ENCODE assay signal across 8 cellular contexts in the genomic region with DNA sequence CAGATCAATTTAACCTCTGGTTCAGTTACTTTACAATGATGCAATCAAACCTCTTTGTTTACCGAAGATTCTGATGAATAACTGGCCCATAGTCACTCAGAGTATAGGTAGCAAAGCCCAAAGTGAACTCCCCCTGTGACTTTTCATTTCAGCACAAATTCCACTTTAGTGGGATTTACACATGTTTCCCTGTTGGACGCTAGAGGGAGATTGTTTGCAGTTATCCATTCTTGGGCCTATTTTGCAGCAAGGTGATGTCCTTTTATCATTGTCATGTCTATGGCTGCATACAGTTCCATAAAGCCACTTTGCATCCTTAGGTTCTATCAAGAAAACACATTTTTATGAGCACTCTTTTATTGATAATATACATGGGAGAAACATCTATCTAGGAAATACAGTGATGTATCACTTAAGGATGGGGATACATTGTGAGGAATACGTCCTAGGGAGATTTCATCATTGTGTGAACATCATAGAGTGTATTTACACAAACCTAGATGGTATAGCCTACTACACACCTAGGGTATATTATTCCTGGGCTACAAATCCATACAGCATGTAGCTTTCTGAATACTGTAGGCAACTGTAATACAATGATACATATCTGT. TPM values are rescaled to one million over a fixed set of nuclear protein-coding genes. Genes with fewer than 3 reads are reported as not detected.
A peak's percentile ranks its signal among the peaks of the same experiment; 100 is the strongest.
DNase-seq lines count a peak whose midpoint lies in the region; ATAC-seq and TF ChIP-seq lines count a peak whose summit lies in the region.

No MANE protein-coding gene starts in this region.

- TF ChIP-seq CTCF in BE2C (IDR thresholded peaks at IDR 0.05; ENCODE audit: low read depth, low read length), result peak; percentile 81
- peak; percentile 70 for TF ChIP-seq CTCF in H9 (conservative IDR thresholded peaks at IDR 0.05)

- H2BK120ac ChIP-seq in H9 (ENCODE audit: low read depth, low read length, poor library complexity, severe bottlenecking), result no peak overlapping the region

- H3K9me3 Mint-ChIP-seq in H9, result peaks cover 15 to 16% of the 10 kb centered on the region in 2 experiments
- H3K9me3 Mint-ChIP-seq in activated naive CD8-positive, alpha-beta T cell treated with anti-CD3 and anti-CD28 coated beads, Interleukin-2, amount 50 U/mL, for 24 hours, result peaks cover 5% of the 10 kb centered on the region

- H4K8ac ChIP-seq in H9 (replicated peaks; ENCODE audit: insufficient read length, low read depth, low read length), result no peak overlapping the region

- H3K79me1 ChIP-seq in H9 (ENCODE audit: insufficient read depth, low read depth, low read length, poor library complexity, severe bottlenecking), result no peaks in the 10 kb centered on the region

- no peak overlapping the region for H3K4ac ChIP-seq in H9 (ENCODE audit: low read depth, low read length)

- H3K27ac Mint-ChIP-seq in H9, result no peak overlapping the region
- no peak overlapping the region for H3K27ac Mint-ChIP-seq in activated naive CD8-positive, alpha-beta T cell treated with anti-CD3 and anti-CD28 coated beads, Interleukin-2, amount 50 U/mL, for 24 hours

- H3K9me3 ChIP-seq in BE2C (no peaks in the 10 kb centered on the region), H9 (ENCODE audit: control insufficient read depth, low read depth, low read length) (no peaks in the 10 kb centered on the region)

- no CpG with 5 or more reads among the region's 3 CpGs for WGBS in H9 (ENCODE audit: extremely low coverage, insufficient read length, low lambda C conversion rate)

- H3K56ac ChIP-seq in H9 (ENCODE audit: insufficient read length, low read depth, low read length), result no peak overlapping the region

- H3K4me1 Mint-ChIP-seq in H9, result no peaks in the 10 kb centered on the region
- H3K4me1 Mint-ChIP-seq in activated naive CD8-positive, alpha-beta T cell treated with anti-CD3 and anti-CD28 coated beads, Interleukin-2, amount 50 U/mL, for 24 hours, result no peaks in the 10 kb centered on the region

- H3K27me3 ChIP-seq in BE2C, result no peaks in the 10 kb centered on the region
- no peaks in the 10 kb centered on the region for H3K27me3 ChIP-seq in H9 (ENCODE audit: insufficient read depth, low read length)

- H2AFZ ChIP-seq in H9 (ENCODE audit: low read length), result no peak overlapping the region

- H2BK20ac ChIP-seq in H9 (ENCODE audit: low read depth, low read length, poor library complexity, severe bottlenecking), result no peak overlapping the region

- H3K36me3 ChIP-seq in BE2C, result no peaks in the 10 kb centered on the region

- no peak overlapping the region for H3K9ac ChIP-seq in H9 (ENCODE audit: extremely low read depth, insufficient read length, low read length)

- H3K79me2 ChIP-seq in H9 (ENCODE audit: insufficient read depth, low read length), result no peaks in the 10 kb centered on the region

- H2BK5ac ChIP-seq in H9 (ENCODE audit: insufficient read length, low read length), result no peak overlapping the region

- DNase-seq in BE2C (no peak), H9 (no peak), SKM-1 (lab: John Stamatoyannopoulos, UW; ENCODE audit: unreplicated experiment) (peak; percentile 16), iPS-NIHi7 (ENCODE audit: extremely low spot score) (peak; percentile 19)
- DNase-seq in activated CD4-positive, CD25-positive, alpha-beta regulatory T cell treated with anti-CD3 and anti-CD28 coated beads, Interleukin-2, amount 50 U/mL, for 72 hours, result no peak
- no peak for DNase-seq in activated naive CD4-positive, alpha-beta T cell treated with Interleukin-2 at 50 U/mL for 16 hours
- no peak for DNase-seq in activated naive CD8-positive, alpha-beta T cell treated with anti-CD3 and anti-CD28 coated beads, Interleukin-2, amount 50 U/mL, for 24 hours

- no peak overlapping the region for H3K23ac ChIP-seq in H9 (ENCODE audit: insufficient read length, low read depth, low read length)

- no peak overlapping the region for H3K4me2 ChIP-seq in H9 (ENCODE audit: insufficient read depth, insufficient read length, low read length)

- H3K18ac ChIP-seq in H9 (ENCODE audit: insufficient read length, low read depth, low read length), result no peak overlapping the region

- no peak overlapping the region for H4K91ac ChIP-seq in H9 (ENCODE audit: insufficient read length, low read depth, low read length)

- H3T11ph ChIP-seq in H9 (ENCODE audit: low read length), result no peak overlapping the region

- no peak overlapping the region for H3K4me3 ChIP-seq in BE2C (ENCODE audit: low read depth, low read length)

- H3K23me2 ChIP-seq in H9 (ENCODE audit: insufficient read length, low read depth, low read length, poor library complexity, severe bottlenecking), result no peaks in the 10 kb centered on the region

- ATAC-seq in GM18909 (IDR thresholded peaks at IDR 0.05; ENCODE audit: poor library complexity, unreplicated experiment), result no peak
- no peak for ATAC-seq in activated naive CD8-positive, alpha-beta T cell treated with anti-CD3 and anti-CD28 coated beads, Interleukin-2, amount 50 U/mL, for 24 hours

- H4K5ac ChIP-seq in H9 (ENCODE audit: insufficient read length, low read depth, low read length), result no peak overlapping the region

- H3K36me3 Mint-ChIP-seq in H9 (ENCODE audit: insufficient read depth in 1 of 3, low read depth in 3 of 3), result peaks cover 0 to 17% (median 4%) of the 10 kb centered on the region in 3 experiments; a peak in 5 of 7 replicates
- peaks cover 1% of the 10 kb centered on the region for H3K36me3 Mint-ChIP-seq in activated naive CD8-positive, alpha-beta T cell treated with anti-CD3 and anti-CD28 coated beads, Interleukin-2, amount 50 U/mL, for 24 hours (ENCODE audit: low read depth)

- H2AK5ac ChIP-seq in H9 (ENCODE audit: insufficient read length, low read length), result no peak overlapping the region

- no peaks in the 10 kb centered on the region for H3K27me3 Mint-ChIP-seq in H9 (ENCODE audit: low read depth)
- peaks cover 2% of the 10 kb centered on the region for H3K27me3 Mint-ChIP-seq in activated naive CD8-positive, alpha-beta T cell treated with anti-CD3 and anti-CD28 coated beads, Interleukin-2, amount 50 U/mL, for 24 hours

- no peak overlapping the region for H3K27ac ChIP-seq in H9 (ENCODE audit: insufficient read length, low read depth, low read length)

- no peak overlapping the region for H2BK12ac ChIP-seq in H9 (ENCODE audit: insufficient read length, low read depth, low read length)

- no peak overlapping the region for H2BK15ac ChIP-seq in H9 (ENCODE audit: low read depth, low read length)

- no peak overlapping the region for H3K14ac ChIP-seq in H9 (ENCODE audit: insufficient read depth, low read length)

- no peaks in the 10 kb centered on the region for H3K4me1 ChIP-seq in BE2C
- no peaks in the 10 kb centered on the region for H3K4me1 ChIP-seq in H9 (ENCODE audit: insufficient read depth, low read length)

- H4K20me1 ChIP-seq in H9 (ENCODE audit: control insufficient read depth, insufficient read depth, insufficient read length), result no peaks in the 10 kb centered on the region

- H3K4me3 Mint-ChIP-seq in H9, result no peak overlapping the region
- H3K4me3 Mint-ChIP-seq in activated naive CD8-positive, alpha-beta T cell treated with anti-CD3 and anti-CD28 coated beads, Interleukin-2, amount 50 U/mL, for 24 hours, result no peak overlapping the region

RNA-seq across cellular contexts. Expression of gene DKK2, which starts 14.5 kb away (rescaled TPM):
- not detected for polyA plus RNA-seq in BE2C (2012; ENCODE audit: insufficient read depth, insufficient read length, low read depth)
- 0.11 TPM in 1 of 2 replicates, not detected in the other for total RNA-seq in H9 (2021)

Comparison
In these comparisons a context has a peak if more than half of its experiments do, and no peak if none do; other contexts are left out.
1. DNase-seq: peak in SKM-1 (single experiment) and iPS-NIHi7 (single experiment); none in BE2C (single experiment), H9 (single experiment), activated CD4-positive, CD25-positive, alpha-beta regulatory T cell treated with anti-CD3 and anti-CD28 coated beads, Interleukin-2, amount 50 U/mL, for 72 hours (single experiment), activated naive CD4-positive, alpha-beta T cell treated with Interleukin-2 at 50 U/mL for 16 hours (single experiment) and activated naive CD8-positive, alpha-beta T cell treated with anti-CD3 and anti-CD28 coated beads, Interleukin-2, amount 50 U/mL, for 24 hours (single experiment).